In the genomic region with DNA sequence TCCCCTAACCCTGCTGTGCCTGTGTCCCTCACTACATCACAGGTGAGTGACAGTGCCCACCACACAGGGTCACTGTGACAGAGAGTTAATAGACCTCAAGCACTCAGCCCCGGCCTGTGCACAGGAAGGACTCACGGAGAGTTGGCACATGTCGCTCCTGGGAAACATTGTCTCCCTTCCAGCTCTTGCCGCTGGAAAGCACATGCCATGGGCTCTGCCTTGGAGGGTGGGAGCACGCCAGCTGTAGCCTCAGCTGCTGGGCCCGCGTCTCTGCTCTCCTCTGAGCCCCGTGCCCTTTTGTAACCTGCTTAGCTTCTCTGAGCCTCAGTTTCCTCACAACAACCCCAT, we compare ENCODE assay signal across 10 cellular contexts. TPM values are rescaled to one million over a fixed set of nuclear protein-coding genes. Genes with fewer than 3 reads are reported as not detected.
DNase-seq lines count a peak whose midpoint lies in the region; ATAC-seq, FAIRE-seq and TF ChIP-seq lines count a peak whose summit lies in the region.
"Had no signal": no experiment of that assay in that cellular context is flagged by ENCODE, and none has a peak within 500 bp of the region (broad histone marks: within the 10 kb centered on the region; RNA-seq: fewer than 3 reads in every experiment).

No MANE protein-coding gene starts in this region.

- peaks cover 7% of the 10 kb centered on the region for H3F3A ChIP-seq in SK-N-SH (replicated peaks; ENCODE audit: insufficient read depth)

- no peak for TF ChIP-seq RAD21 in SK-N-SH (IDR thresholded peaks at IDR 0.05; ENCODE audit: low read length)

- 82% methylated on average over 2 of the region's 8 CpGs; no CpG with 5 or more reads in 1 of the 2 donors for WGBS in gastroesophageal sphincter (ENCODE audit: low coverage in 1 of 2), 2 donors
- WGBS in SK-N-SH (ENCODE audit: low lambda C conversion rate): 90% methylated on average over 2 of the region's 8 CpGs

- no peaks in the 10 kb centered on the region for H3K9me3 Mint-ChIP-seq in CD4-positive, alpha-beta memory T cell
- H3K9me3 Mint-ChIP-seq in osteocyte (ENCODE audit: unreplicated experiment): no peaks in the 10 kb centered on the region

- no peaks in the 10 kb centered on the region for H3K36me3 ChIP-seq in CD4-positive, alpha-beta memory T cell (ENCODE audit: insufficient read depth, low read length)
- peaks cover 14% of the 10 kb centered on the region for H3K36me3 ChIP-seq in RWPE2 (ENCODE audit: low read depth)
- no peaks in the 10 kb centered on the region for H3K36me3 ChIP-seq in gastroesophageal sphincter
- H3K36me3 ChIP-seq in SK-N-SH (replicated peaks in 1 of 2; ENCODE audit: control insufficient read depth in 1 of 2, insufficient read depth in 2 of 2, low read length in 1 of 2): no peaks in the 10 kb centered on the region

- ATAC-seq in RWPE2 (ENCODE audit: low read depth): peak; percentile 5; the same call in 1 of the 3 replicates
- ATAC-seq in gastroesophageal sphincter: no peak
- no peak for ATAC-seq in HG02884 (IDR thresholded peaks at IDR 0.05; ENCODE audit: unreplicated experiment)

- no peak overlapping the region for H3K4me3 ChIP-seq in CD4-positive, alpha-beta memory T cell (ENCODE audit: low read length in 2 of 2)
- H3K4me3 ChIP-seq in RWPE2 (ENCODE audit: severe bottlenecking): peak overlapping the region; percentile 47
- peak overlapping the region; percentile 53 to 79 for H3K4me3 ChIP-seq in gastroesophageal sphincter
- no peak overlapping the region for H3K4me3 ChIP-seq in SK-N-SH (ENCODE audit: low read depth in 2 of 2, low read length in 1 of 2)

- H3K27me3 ChIP-seq in CD4-positive, alpha-beta memory T cell (ENCODE audit: insufficient read depth, low read length): no peaks in the 10 kb centered on the region
- H3K27me3 ChIP-seq in RWPE2 (ENCODE audit: insufficient read depth, poor library complexity, severe bottlenecking): no peaks in the 10 kb centered on the region
- no peaks in the 10 kb centered on the region for H3K27me3 ChIP-seq in gastroesophageal sphincter
- H3K27me3 ChIP-seq in SK-N-SH (ENCODE audit: insufficient read depth): no peaks in the 10 kb centered on the region

- H3K4me1 Mint-ChIP-seq in CD4-positive, alpha-beta memory T cell: peaks cover 4 to 13% (median 10%) of the 10 kb centered on the region in 4 donors
- peaks cover 12% of the 10 kb centered on the region for H3K4me1 Mint-ChIP-seq in osteocyte (ENCODE audit: unreplicated experiment)

- no peak for FAIRE-seq in urothelium cell line (lab: Jason Lieb, UNC)

- DNase-seq in CD4-positive, alpha-beta memory T cell: no peak
- DNase-seq in RWPE2 (ENCODE audit: low spot score) (no peak), osteocyte (ENCODE audit: extremely low spot score, unreplicated experiment) (no peak), SK-N-SH (no peak), NCI-H69 (lab: John Stamatoyannopoulos, UW) (no peak), urothelium cell line (ENCODE audit: low spot score) (no peak)
- DNase-seq: KG1, SHP77 treated with DMSO at 0.1 percent for 48 hours had no signal

- no peak overlapping the region for H3K27ac Mint-ChIP-seq in CD4-positive, alpha-beta memory T cell
- no peak overlapping the region for H3K27ac Mint-ChIP-seq in osteocyte (ENCODE audit: unreplicated experiment)

- intact Hi-C loops in CD4-positive, alpha-beta memory T cell (cut with micrococcal nuclease): no loop called here

- H3K4me2 ChIP-seq in SK-N-SH: no peak overlapping the region

- peaks cover 0 to 2% of the 10 kb centered on the region in 2 donors for H3K27me3 Mint-ChIP-seq in CD4-positive, alpha-beta memory T cell
- H3K27me3 Mint-ChIP-seq in osteocyte (ENCODE audit: unreplicated experiment): no peaks in the 10 kb centered on the region

- H3K9me3 ChIP-seq in CD4-positive, alpha-beta memory T cell (ENCODE audit: control insufficient read depth in 1 of 2, low read length in 2 of 2): no peaks in the 10 kb centered on the region
- H3K9me3 ChIP-seq in RWPE2 (ENCODE audit: severe bottlenecking) (no peaks in the 10 kb centered on the region), gastroesophageal sphincter (no peaks in the 10 kb centered on the region), SK-N-SH (no peaks in the 10 kb centered on the region)

- peaks cover 7% of the 10 kb centered on the region for H3K4me1 ChIP-seq in CD4-positive, alpha-beta memory T cell (ENCODE audit: insufficient read depth, low read length)
- peaks cover 39% of the 10 kb centered on the region for H3K4me1 ChIP-seq in RWPE2 (ENCODE audit: insufficient read depth, poor library complexity, severe bottlenecking)
- peaks cover 0 to 39% (median 9%) of the 10 kb centered on the region in 3 donors for H3K4me1 ChIP-seq in gastroesophageal sphincter
- peaks cover 9 to 12% of the 10 kb centered on the region in 2 experiments; a peak in 2 of 4 replicates for H3K4me1 ChIP-seq in SK-N-SH (ENCODE audit: control insufficient read depth in 1 of 2, insufficient read depth in 2 of 2, low read depth in 1 of 2, low read length in 1 of 2)

- H3K9ac ChIP-seq in SK-N-SH: no peak overlapping the region

- POLR2A ChIA-PET in CD4-positive, alpha-beta memory T cell (lab: Charles Lee; ENCODE audit: partially characterized antibody): no interaction called here
- POLR2A ChIA-PET in SK-N-SH (lab: Yijun Ruan, JAX): no interaction called here

- no peaks in the 10 kb centered on the region for H3K79me2 ChIP-seq in SK-N-SH (ENCODE audit: insufficient read depth)

- TF ChIP-seq POLR2A in gastroesophageal sphincter (IDR thresholded peaks at IDR 0.05): no peak

- TF ChIP-seq CTCF in RWPE2 (IDR thresholded peaks at IDR 0.05; ENCODE audit: poor library complexity, severe bottlenecking) (no peak), gastroesophageal sphincter (IDR thresholded peaks at IDR 0.05) (no peak), osteocyte (IDR thresholded peaks at IDR 0.05) (no peak), SK-N-SH (IDR thresholded peaks at IDR 0.05) (no peak)

- no peaks in the 10 kb centered on the region for H3K9me2 ChIP-seq in SK-N-SH

- no peaks in the 10 kb centered on the region for H4K20me1 ChIP-seq in SK-N-SH (ENCODE audit: insufficient read depth)

- no peak overlapping the region for H3K27ac ChIP-seq in CD4-positive, alpha-beta memory T cell (ENCODE audit: low read depth, low read length)
- H3K27ac ChIP-seq in RWPE2 (ENCODE audit: poor library complexity, severe bottlenecking) (peak overlapping the region; percentile 95), gastroesophageal sphincter (peak overlapping the region in 3 of 4 donors; percentile 73 to 79 (median 78)), SK-N-SH (ENCODE audit: low read depth in 2 of 2, low read length in 1 of 2) (no peak overlapping the region)

- peak overlapping the region; percentile 39 to 76 (median 63) for H3K4me3 Mint-ChIP-seq in CD4-positive, alpha-beta memory T cell
- peak overlapping the region; percentile 53 for H3K4me3 Mint-ChIP-seq in osteocyte (ENCODE audit: unreplicated experiment)

- CTCF ChIA-PET in CD4-positive, alpha-beta memory T cell (lab: Charles Lee; ENCODE audit: partially characterized antibody): no interaction called here
- CTCF ChIA-PET in SK-N-SH (lab: Yijun Ruan, JAX): interaction anchor here (0.8 to 1.6 kb wide), 4 partner anchors 10 to 260 kb away, joined by 3 to 7 read pairs (median 4); no protein-coding TSS in a partner anchor

- TF ChIP-seq EP300 in gastroesophageal sphincter (IDR thresholded peaks at IDR 0.05) (no peak), SK-N-SH (IDR thresholded peaks at IDR 0.05; ENCODE audit: borderline replicate concordance in 1 of 2, low read depth in 1 of 2, low read length in 1 of 2) (no peak)

- H2AFZ ChIP-seq in SK-N-SH (ENCODE audit: low read depth): no peak overlapping the region

- H3K36me3 Mint-ChIP-seq in CD4-positive, alpha-beta memory T cell: no peaks in the 10 kb centered on the region
- no peaks in the 10 kb centered on the region for H3K36me3 Mint-ChIP-seq in osteocyte (ENCODE audit: unreplicated experiment)

TF ChIP-seq in SK-N-SH, 30 proteins besides CTCF, POLR2A, EP300 and RAD21:
- TF ChIP-seq SIN3A (IDR thresholded peaks at IDR 0.05; ENCODE audit: borderline replicate concordance, low read depth, low read length) (no peak), CHD2 (IDR thresholded peaks at IDR 0.05; ENCODE audit: low read length, partially characterized antibody) (no peak), SMC3 (IDR thresholded peaks at IDR 0.05; ENCODE audit: low read depth, low read length) (no peak), USF2 (IDR thresholded peaks at IDR 0.05; ENCODE audit: borderline replicate concordance, low read depth, low read length) (no peak), GATA2 (CRISPR knock-in tag; IDR thresholded peaks at IDR 0.05) (no peak), TEAD4 (IDR thresholded peaks at IDR 0.05; ENCODE audit: borderline replicate concordance, insufficient read depth) (no peak), MAX (IDR thresholded peaks at IDR 0.05; ENCODE audit: low read depth) (no peak), FOXJ3 (CRISPR knock-in tag; IDR thresholded peaks at IDR 0.05) (no peak), ELF1 (IDR thresholded peaks at IDR 0.05) (no peak)

RNA-seq across cellular contexts. Expression of gene RHOD, which starts 0.7 kb away (rescaled TPM):
- total RNA-seq in CD4-positive, alpha-beta memory T cell: under 1 TPM in 1 of 2 experiments, not detected in 1; 0.58 TPM
- under 1 TPM in 1 of 2 donors, not detected in 1; 0.79 TPM for polyA plus RNA-seq in CD4-positive, alpha-beta memory T cell
- 10 to 100 TPM; 12.4 to 29.7 (median 23.6) TPM for total RNA-seq in gastroesophageal sphincter
- 9.3 and 9.4 TPM in 2 replicates for total RNA-seq in osteocyte
- 0.06 TPM in 1 of 2 replicates, not detected in the other for polyA plus RNA-seq in SK-N-SH (2012; rRNA removed)
- not detected in 2 replicates for polyA plus RNA-seq in SK-N-SH (2012; cell fraction: cytosol; rRNA removed)
- 0.18 and 0.20 TPM in 2 replicates for polyA plus RNA-seq in SK-N-SH (2012; cell fraction: nucleus; rRNA removed)

RNA-seq across cellular contexts. Expression of gene SYT12, which starts 34.5 kb away (rescaled TPM):
- not detected for total RNA-seq in CD4-positive, alpha-beta memory T cell
- not detected for polyA plus RNA-seq in CD4-positive, alpha-beta memory T cell
- total RNA-seq in gastroesophageal sphincter (under 1 TPM in 1 of 4 donors, not detected in 3; 0.04 TPM), osteocyte (1.4 and 1.7 TPM in 2 replicates)
- 0.52 and 0.61 TPM in 2 replicates for polyA plus RNA-seq in SK-N-SH (2012; rRNA removed)
- 0.30 and 0.39 TPM in 2 replicates for polyA plus RNA-seq in SK-N-SH (2012; cell fraction: cytosol; rRNA removed)
- 1.2 and 1.5 TPM in 2 replicates for polyA plus RNA-seq in SK-N-SH (2012; cell fraction: nucleus; rRNA removed)

Comparison
In these comparisons a context has a peak if more than half of its experiments do, and no peak if none do; other contexts are left out.
1. H3K27ac ChIP-seq: peak in RWPE2 (single experiment) and gastroesophageal sphincter (3 of 4); none in CD4-positive, alpha-beta memory T cell (single experiment) and SK-N-SH (0 of 2).
2. H3K4me3 ChIP-seq: peak in RWPE2 (single experiment) and gastroesophageal sphincter (2 of 2); none in CD4-positive, alpha-beta memory T cell (0 of 2) and SK-N-SH (0 of 2).